In genomic region chr14:98174031-98174430, GRCh38 we compare ENCODE assay signal across 17 cellular contexts.
A peak's percentile ranks its signal among the peaks of the same experiment; 100 is the strongest.
DNase-seq lines count a peak whose midpoint lies in the region; ATAC-seq and TF ChIP-seq lines count a peak whose summit lies in the region.
"Had no signal": no experiment of that assay in that cellular context is flagged by ENCODE, and none has a peak within 500 bp of the region (broad histone marks: within the 10 kb centered on the region; RNA-seq: fewer than 3 reads in every experiment).

No MANE protein-coding gene starts in this region.

- peak overlapping the region; percentile 18 for H3K4me2 ChIP-seq in DND-41 (ENCODE audit: insufficient read depth, low read length)

- no peaks in the 10 kb centered on the region for H3K27me3 ChIP-seq in DND-41 (ENCODE audit: insufficient read depth, low read length, poor library complexity)
- H3K27me3 ChIP-seq in colonic mucosa = no peaks in the 10 kb centered on the region
- H3K27me3 ChIP-seq: body of pancreas, uterus had no signal

- no peaks in the 10 kb centered on the region for H3K27me3 Mint-ChIP-seq in activated CD8-positive, alpha-beta T cell treated with anti-CD3 and anti-CD28 coated beads, Interleukin-2, amount 10 ng/mL, durations not matched to agents 7 days and 5 days (ENCODE audit: low read depth)
- H3K27me3 Mint-ChIP-seq in immature natural killer cell (ENCODE audit: low read depth in 3 of 3) = peaks cover 0 to 3% (median 3%) of the 10 kb centered on the region in 3 donors

- in situ Hi-C loops in GM13977 (cut with MboI; ENCODE audit: low pct_unique_long_range_greater_than_20kb, low sequenced_read_pairs, unreplicated experiment) = no loop called here

- H3K9ac ChIP-seq in DND-41 (ENCODE audit: low read depth, low read length) = peak overlapping the region; percentile 67
- no peak overlapping the region for H3K9ac ChIP-seq in colonic mucosa (ENCODE audit: low read depth in 2 of 2, low read length in 2 of 2)

- intact Hi-C loops in colonic mucosa (cut with DNase I) = no loop called here

- H3K36me3 ChIP-seq in DND-41 (ENCODE audit: insufficient read depth, low read length) (no peaks in the 10 kb centered on the region), colonic mucosa (no peaks in the 10 kb centered on the region)
- H3K36me3 ChIP-seq: uterus had no signal

- peaks cover 7% of the 10 kb centered on the region for H3K36me3 Mint-ChIP-seq in activated CD8-positive, alpha-beta T cell treated with anti-CD3 and anti-CD28 coated beads, Interleukin-2, amount 10 ng/mL, durations not matched to agents 7 days and 5 days (ENCODE audit: low read depth)
- H3K36me3 Mint-ChIP-seq in immature natural killer cell = peaks cover 0 to 3% (median 0%) of the 10 kb centered on the region in 3 donors

- peaks cover 97% of the 10 kb centered on the region for H3K4me1 ChIP-seq in DND-41 (ENCODE audit: insufficient read depth, low read length)
- H3K4me1 ChIP-seq in colonic mucosa = no peaks in the 10 kb centered on the region
- H3K4me1 ChIP-seq: body of pancreas, uterus had no signal

- POLR2A ChIA-PET in activated CD8-positive, alpha-beta T cell treated with anti-CD3 and anti-CD28 coated beads, Interleukin-2, amount 10 ng/mL, durations not matched to agents 7 days and 5 days (lab: Charles Lee) = interaction anchor here (1.6 to 1.9 kb wide), 3 partner anchors 11 to 1089 kb away, joined by 6 to 39 read pairs (median 18); no protein-coding TSS in a partner anchor

- no peak overlapping the region for H2AFZ ChIP-seq in DND-41 (ENCODE audit: low read depth, low read length)

- peak overlapping the region; percentile 84 for H3K27ac Mint-ChIP-seq in activated CD8-positive, alpha-beta T cell treated with anti-CD3 and anti-CD28 coated beads, Interleukin-2, amount 10 ng/mL, durations not matched to agents 7 days and 5 days
- H3K27ac Mint-ChIP-seq in immature natural killer cell = peak overlapping the region in 5 of 6 donors; percentile 54 to 88 (median 79)

- no peak overlapping the region; a peak in 1 of 4 replicates for H3K4me3 ChIP-seq in DND-41 (ENCODE audit: low read depth in 1 of 2, low read length in 2 of 2)
- no peak overlapping the region for H3K4me3 ChIP-seq in colonic mucosa
- H3K4me3 ChIP-seq: body of pancreas, GM12878, uterus had no signal

- peak; percentile 65 for DNase-seq in activated CD4-positive, alpha-beta T cell treated with anti-CD3 and anti-CD28 coated beads for 48 hours
- no peak for DNase-seq in activated CD4-positive, alpha-beta T cell treated with anti-CD3 and anti-CD28 coated beads, Interleukin-2, amount 50 U/mL, for 4 hours
- DNase-seq in DND-41 (no peak), immature natural killer cell (peak in 1 of 3 donors; percentile 9), GM13977 (ENCODE audit: low spot score) (no peak), colonic mucosa (no peak), NCI-H1436 treated with DMSO at 0.1 percent for 48 hours (lab: John Stamatoyannopoulos, UW) (no peak)
- DNase-seq in activated CD8-positive, alpha-beta T cell treated with anti-CD3 and anti-CD28 coated beads, Interleukin-2, amount 10 ng/mL, durations not matched to agents 7 days and 5 days = no peak
- DNase-seq: 8988T, GF-D8, HCEC 1CT, NCI-H1105 treated with DMSO at 0.1 percent for 48 hours, NCI-H510A treated with DMSO at 0.1 percent for 48 hours, uterus had no signal

- H3K4me1 Mint-ChIP-seq in activated CD8-positive, alpha-beta T cell treated with anti-CD3 and anti-CD28 coated beads, Interleukin-2, amount 10 ng/mL, durations not matched to agents 7 days and 5 days (ENCODE audit: low read depth) = peaks cover 91% of the 10 kb centered on the region
- H3K4me1 Mint-ChIP-seq in immature natural killer cell = peaks cover 46 to 48% of the 10 kb centered on the region in 2 donors

- no peaks in the 10 kb centered on the region for H4K20me1 ChIP-seq in DND-41 (ENCODE audit: insufficient read depth, low read length)

- no peaks in the 10 kb centered on the region for H3K9me3 ChIP-seq in DND-41 (ENCODE audit: insufficient read depth, low read length, severe bottlenecking)
- no peaks in the 10 kb centered on the region for H3K9me3 ChIP-seq in colonic mucosa
- H3K9me3 ChIP-seq: body of pancreas, uterus had no signal

- peaks cover 39% of the 10 kb centered on the region for H3K79me2 ChIP-seq in DND-41 (ENCODE audit: insufficient read depth, low read length)

- peak overlapping the region; percentile 70 for H3K4me3 Mint-ChIP-seq in activated CD8-positive, alpha-beta T cell treated with anti-CD3 and anti-CD28 coated beads, Interleukin-2, amount 10 ng/mL, durations not matched to agents 7 days and 5 days
- peak overlapping the region in 4 of 5 donors; percentile 19 to 78 (median 45) for H3K4me3 Mint-ChIP-seq in immature natural killer cell

- H3K27ac ChIP-seq in DND-41 (ENCODE audit: low read length) (peak overlapping the region; percentile 95), colonic mucosa (no peak overlapping the region)
- H3K27ac ChIP-seq: body of pancreas, uterus had no signal

- no peak for ATAC-seq in DND-41 (ENCODE audit: insufficient read depth, low read depth)
- peak; percentile 36 for ATAC-seq in activated CD8-positive, alpha-beta T cell treated with anti-CD3 and anti-CD28 coated beads, Interleukin-2, amount 10 ng/mL, durations not matched to agents 7 days and 5 days
- ATAC-seq: body of pancreas, sciatic nerve had no signal

- TF ChIP-seq CTCF in DND-41 (IDR thresholded peaks at IDR 0.05; ENCODE audit: borderline replicate concordance, extremely low read depth, low read length, poor library complexity, severe bottlenecking) (no peak), GM13977 (IDR thresholded peaks at IDR 0.05; ENCODE audit: extremely low read depth, insufficient read depth, missing control alignments) (no peak), colonic mucosa (IDR thresholded peaks at IDR 0.05) (no peak)

- CTCF ChIA-PET in activated CD8-positive, alpha-beta T cell treated with anti-CD3 and anti-CD28 coated beads, Interleukin-2, amount 10 ng/mL, durations not matched to agents 7 days and 5 days (lab: Charles Lee) = interaction anchor here (1.0 to 3.1 kb wide), 10 partner anchors 9 to 1094 kb away, joined by 3 to 17 read pairs (median 11); no protein-coding TSS in a partner anchor

- peaks cover 3% of the 10 kb centered on the region for H3K9me3 Mint-ChIP-seq in activated CD8-positive, alpha-beta T cell treated with anti-CD3 and anti-CD28 coated beads, Interleukin-2, amount 10 ng/mL, durations not matched to agents 7 days and 5 days (ENCODE audit: insufficient read depth)
- no peaks in the 10 kb centered on the region for H3K9me3 Mint-ChIP-seq in immature natural killer cell
